ENCODE assay signal across 27 cellular contexts in the genomic region with DNA sequence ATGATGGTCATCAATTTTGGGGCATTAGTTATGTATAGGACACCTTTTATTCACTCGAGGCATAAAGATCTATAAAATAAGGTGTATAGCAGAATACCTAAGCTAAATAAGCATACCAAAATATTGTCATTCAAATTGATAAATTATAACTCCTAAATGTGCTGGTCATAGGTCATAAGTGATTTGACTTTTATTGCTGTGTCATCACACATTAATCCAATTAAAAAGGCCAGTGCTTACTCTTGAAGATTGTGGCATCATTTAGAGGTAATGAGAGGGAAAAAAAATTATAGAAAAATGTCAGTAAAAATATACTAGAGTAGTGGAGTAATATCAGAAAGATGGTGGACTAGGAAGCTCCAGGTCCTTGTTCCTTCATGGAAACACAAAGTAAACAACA.
"Had no signal": no experiment of that assay in that cellular context is flagged by ENCODE, and none has a peak within 500 bp of the region (broad histone marks: within the 10 kb centered on the region; RNA-seq: fewer than 3 reads in every experiment).

No MANE protein-coding gene starts in this region.

- H3K4me1 ChIP-seq: stomach, suprapubic skin, testis, thyroid gland, tibial artery, tibial nerve, transverse colon, upper lobe of left lung, upper lobe of right lung, uterus, vagina had no signal

- H3K9me3 ChIP-seq: testis, thyroid gland, upper lobe of right lung, uterus, vagina had no signal

- ATAC-seq: stimulated activated effector memory CD8-positive, alpha-beta T cell treated with anti-CD3 and anti-CD28 coated beads, Interleukin-12 subunit alpha, Interleukin-12 subunit beta, amount 100 ng/mL, for 72 hours; stimulated activated memory B cell treated with anti-CD40 and anti-IgM and Interleukin-4, amounts not matched to agents 10 μg/mL and 1 μg/mL and 100 μg/mL, for 72 hours; stimulated activated naive B cell treated with anti-CD40 and anti-IgM and Interleukin-4, amounts not matched to agents 10 μg/mL and 1 μg/mL and 100 μg/mL, for 72 hours; stimulated activated naive CD8-positive, alpha-beta T cell treated with anti-CD3 and anti-CD28 coated beads, Interleukin-15, amount 100 ng/mL, for 72 hours; stimulated activated naive CD8-positive, alpha-beta T cell treated with anti-CD3 and anti-CD28 coated beads, Interleukin-15, Interleukin-2, amounts not matched to agents 100 U/mL and 50 U/mL, for 24 hours; upper lobe of right lung had no signal

- H3K36me3 ChIP-seq: stomach, suprapubic skin, thoracic aorta, thyroid gland, tibial artery, tibial nerve, transverse colon, upper lobe of left lung, upper lobe of right lung, uterus, vagina had no signal

- H3K27ac ChIP-seq: stomach, suprapubic skin, testis, thoracic aorta, thyroid gland, tibial artery, tibial nerve, transverse colon, upper lobe of left lung, upper lobe of right lung, uterus, vagina had no signal

- DNase-seq: stimulated activated CD4-positive, alpha-beta T cell treated with anti-CD3 and anti-CD28 coated beads, Interleukin-2, amount 100 ng/mL, for 48 hours; stimulated activated CD4-positive, alpha-beta T cell treated with anti-CD3 and anti-CD28 coated beads, Interleukin-4, amount 100 ng/mL, for 1 hour; stimulated activated CD4-positive, alpha-beta T cell treated with anti-CD3 and anti-CD28 coated beads, Interleukin-4, amount 100 ng/mL, for 24 hours; stimulated activated CD4-positive, alpha-beta T cell treated with anti-CD3 and anti-CD28 coated beads, Interleukin-4, amount 100 ng/mL, for 4 hours; stimulated activated CD8-positive, alpha-beta memory T cell treated with anti-CD3 and anti-CD28 coated beads, Interleukin-4, amount 100 ng/mL, for 48 hours; stimulated activated naive B cell treated with anti-CD40 and anti-IgM and Interleukin-4, amounts not matched to agents 10 μg/mL and 1 μg/mL and 100 μg/mL, for 72 hours; stimulated activated naive CD4-positive, alpha-beta T cell; stimulated activated naive CD4-positive, alpha-beta T cell treated with Interleukin-2 at 50 U/mL for 16 hours; stimulated activated naive CD8-positive, alpha-beta T cell treated with anti-CD3 and anti-CD28 coated beads, Interleukin-15, amount 100 ng/mL, for 72 hours; stimulated activated naive CD8-positive, alpha-beta T cell treated with anti-CD3 and anti-CD28 coated beads, Interleukin-15, Interleukin-2, amounts not matched to agents 100 U/mL and 50 U/mL, for 24 hours; stomach; substantia nigra; testis; thyroid gland; tibial artery; transverse colon; trophoblast cell; upper lobe of left lung; upper lobe of right lung; uterus had no signal

- H3K27me3 ChIP-seq: stomach, suprapubic skin, testis, thyroid gland, tibial artery, tibial nerve, transverse colon, upper lobe of left lung, upper lobe of right lung, uterus, vagina had no signal

- FAIRE-seq: urothelium cell line had no signal

- H3K4me3 ChIP-seq: stomach, suprapubic skin, testis, thoracic aorta, thyroid gland, tibial artery, tibial nerve, transverse colon, upper lobe of left lung, upper lobe of right lung, uterus, vagina had no signal
